In the genomic region with DNA sequence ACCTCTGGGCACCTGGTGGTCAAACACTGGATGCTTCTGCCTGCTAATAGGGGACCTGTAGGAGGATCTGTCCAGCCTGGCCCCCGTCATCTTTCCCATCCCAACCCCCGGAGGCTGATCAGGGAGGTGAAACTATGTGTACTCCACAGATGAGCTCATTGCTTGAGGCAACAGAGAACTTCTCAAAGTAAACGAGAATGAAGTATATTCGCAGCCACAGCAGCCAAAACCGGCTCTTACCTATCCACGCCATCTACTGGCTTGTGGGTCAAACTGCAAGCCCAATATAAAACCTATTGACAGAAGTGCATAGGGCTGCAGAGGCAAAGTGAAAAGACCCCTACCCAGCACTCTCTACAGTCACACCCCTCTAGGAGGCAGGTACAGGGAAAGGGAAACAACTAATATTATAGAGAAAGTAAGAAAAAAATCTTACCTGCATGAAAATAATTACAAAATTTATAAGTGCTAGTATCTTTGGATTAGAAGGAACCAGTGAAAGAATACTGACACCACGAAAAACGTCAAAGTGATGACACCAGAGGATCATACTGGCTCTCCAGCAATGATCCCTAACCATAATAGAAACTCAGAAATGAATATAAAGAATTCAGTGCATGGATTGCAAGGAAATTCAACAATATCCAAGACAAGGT, we compare ENCODE assay signal across 8 cellular contexts.
DNase-seq lines count a peak whose midpoint lies in the region; TF ChIP-seq lines count a peak whose summit lies in the region.

No MANE protein-coding gene starts in this region.

- H3K4me1 Mint-ChIP-seq in activated CD4-positive, alpha-beta T cell treated with anti-CD3 and anti-CD28 coated beads, Interleukin-2, amount 10 ng/mL, durations not matched to agents 24 days and 14 days = no peaks in the 10 kb centered on the region
- H3K4me1 Mint-ChIP-seq in nephron progenitor cell = no peaks in the 10 kb centered on the region

- H3K27ac Mint-ChIP-seq in activated CD4-positive, alpha-beta T cell treated with anti-CD3 and anti-CD28 coated beads, Interleukin-2, amount 10 ng/mL, durations not matched to agents 24 days and 14 days = no peak overlapping the region
- no peak overlapping the region for H3K27ac Mint-ChIP-seq in nephron progenitor cell

- intact Hi-C loops in activated CD4-positive, alpha-beta T cell treated with anti-CD3 and anti-CD28 coated beads, Interleukin-2, amount 10 ng/mL, durations not matched to agents 24 days and 14 days (cut with micrococcal nuclease) = no loop called here

- TF ChIP-seq CTCF in nephron progenitor cell (IDR thresholded peaks at IDR 0.05) = peak; percentile 77

- H3K27me3 Mint-ChIP-seq in activated CD4-positive, alpha-beta T cell treated with anti-CD3 and anti-CD28 coated beads, Interleukin-2, amount 10 ng/mL, durations not matched to agents 24 days and 14 days = no peaks in the 10 kb centered on the region
- H3K27me3 Mint-ChIP-seq in nephron progenitor cell (ENCODE audit: low read depth, poor library complexity) = peaks cover 5% of the 10 kb centered on the region

- H3K9me3 Mint-ChIP-seq in activated CD4-positive, alpha-beta T cell treated with anti-CD3 and anti-CD28 coated beads, Interleukin-2, amount 10 ng/mL, durations not matched to agents 24 days and 14 days = no peaks in the 10 kb centered on the region
- H3K9me3 Mint-ChIP-seq in nephron progenitor cell = peaks cover 5% of the 10 kb centered on the region

- peak; percentile 64 for DNase-seq in activated CD4-positive, alpha-beta T cell treated with anti-CD3 and anti-CD28 coated beads, Interleukin-2, amount 10 ng/mL, durations not matched to agents 24 days and 14 days
- DNase-seq in activated CD4-positive, alpha-beta T cell treated with anti-CD3 and anti-CD28 coated beads for 1 hour = no peak
- DNase-seq in H4 (ENCODE audit: low spot score) = peak; percentile 71
- DNase-seq in HuH-7.5 (ENCODE audit: low spot score) = peak; percentile 11
- peak; percentile 71 for DNase-seq in OCI-M1 (lab: John Stamatoyannopoulos, UW)
- DNase-seq in dermis microvascular lymphatic vessel endothelial cell (ENCODE audit: low read depth in 2 of 2) = peak; percentile 5 to 30
- peak; percentile 44 for DNase-seq in nephron progenitor cell
- DNase-seq in T1000 (lab: John Stamatoyannopoulos, UW) = no peak

- H3K4me3 Mint-ChIP-seq in activated CD4-positive, alpha-beta T cell treated with anti-CD3 and anti-CD28 coated beads, Interleukin-2, amount 10 ng/mL, durations not matched to agents 24 days and 14 days = no peak overlapping the region
- no peak overlapping the region for H3K4me3 Mint-ChIP-seq in nephron progenitor cell

- H3K36me3 Mint-ChIP-seq in activated CD4-positive, alpha-beta T cell treated with anti-CD3 and anti-CD28 coated beads, Interleukin-2, amount 10 ng/mL, durations not matched to agents 24 days and 14 days (ENCODE audit: low read depth) = no peaks in the 10 kb centered on the region
- H3K36me3 Mint-ChIP-seq in nephron progenitor cell (ENCODE audit: low read depth) = no peaks in the 10 kb centered on the region

Comparison
In these comparisons a context has a peak if more than half of its experiments do, and no peak if none do; other contexts are left out.
1. DNase-seq: peak in activated CD4-positive, alpha-beta T cell treated with anti-CD3 and anti-CD28 coated beads, Interleukin-2, amount 10 ng/mL, durations not matched to agents 24 days and 14 days (single experiment), H4 (single experiment), HuH-7.5 (single experiment), OCI-M1 (single experiment), dermis microvascular lymphatic vessel endothelial cell (2 of 2) and nephron progenitor cell (single experiment); none in activated CD4-positive, alpha-beta T cell treated with anti-CD3 and anti-CD28 coated beads for 1 hour (single experiment) and T1000 (single experiment).